In the genomic region with DNA sequence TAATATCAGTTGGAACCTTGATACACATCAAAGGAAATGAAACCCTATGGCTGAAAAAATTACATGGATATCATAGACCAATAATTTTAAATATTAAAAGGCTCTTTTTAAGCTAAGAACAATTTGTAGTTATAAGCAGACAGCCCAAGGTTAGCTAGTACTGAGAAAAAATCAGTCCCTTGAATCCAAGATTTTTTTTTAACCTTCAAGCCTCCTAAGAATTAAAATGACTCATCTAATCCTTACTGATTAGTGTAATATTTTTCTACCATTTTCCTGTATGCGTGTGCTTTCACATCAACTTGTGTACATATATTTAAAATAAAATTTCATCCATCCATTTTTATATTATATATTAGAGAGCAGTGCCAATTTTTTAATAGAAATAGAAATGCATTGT, we compare ENCODE assay signal across 19 cellular contexts.
DNase-seq lines count a peak whose midpoint lies in the region; ATAC-seq, FAIRE-seq and TF ChIP-seq lines count a peak whose summit lies in the region.
"Had no signal": no experiment of that assay in that cellular context is flagged by ENCODE, and none has a peak within 500 bp of the region (broad histone marks: within the 10 kb centered on the region; RNA-seq: fewer than 3 reads in every experiment).

No MANE protein-coding gene starts in this region.

- H3K9ac ChIP-seq in OCI-LY1 (ENCODE audit: low read length) = no peak overlapping the region
- H3K9ac ChIP-seq: BLaER1 had no signal

- H2AFZ ChIP-seq in OCI-LY1 (ENCODE audit: low read length) = peak overlapping the region; percentile 78; the same call in 1 of the 2 replicates
- H2AFZ ChIP-seq in osteoblast (ENCODE audit: low read length) = peak overlapping the region; percentile 17

- H3K79me2 ChIP-seq in OCI-LY1 (ENCODE audit: insufficient read depth, low read length) (no peaks in the 10 kb centered on the region), osteoblast (ENCODE audit: insufficient read depth, low read length) (no peaks in the 10 kb centered on the region)

- WGBS in A549 (ENCODE audit: missing lambda C conversion rate) = 33% methylated on average over 1 of the region's 1 CpG

- H3K4me2 ChIP-seq in A549 (peak overlapping the region; percentile 80), OCI-LY1 (ENCODE audit: low read length) (peak overlapping the region; percentile 29; the same call in 1 of the 2 replicates), osteoblast (ENCODE audit: insufficient read depth, low read length) (peak overlapping the region; percentile 59)
- H3K4me2 ChIP-seq: BLaER1 had no signal

- ATAC-seq in A549 (no peak; a peak in 2 of 6 replicates), GM18858 (IDR thresholded peaks at IDR 0.05; ENCODE audit: unreplicated experiment) (no peak)
- ATAC-seq: CD8-positive, alpha-beta T cell; GM12878; Panc1 had no signal

- TF ChIP-seq POLR2A in A549 (IDR thresholded peaks at IDR 0.05; ENCODE audit: low read length) (no peak), uterus (IDR thresholded peaks at IDR 0.05) (no peak)

- TF ChIP-seq RAD21 in A549 (conservative IDR thresholded peaks at IDR 0.05 in 1 of 2, IDR thresholded peaks at IDR 0.05 in 1 of 2) = no peak

- CTCF ChIA-PET in A549 (lab: Yijun Ruan, JAX) = no interaction called here

- no peaks in the 10 kb centered on the region for H3K9me2 ChIP-seq in OCI-LY1 (ENCODE audit: low read depth, low read length)

- H3K36me3 ChIP-seq in OCI-LY1 (ENCODE audit: insufficient read depth, low read length) = no peaks in the 10 kb centered on the region
- H3K36me3 ChIP-seq in osteoblast (ENCODE audit: insufficient read depth, low read length) = no peaks in the 10 kb centered on the region
- H3K36me3 ChIP-seq in uterus = no peaks in the 10 kb centered on the region
- H3K36me3 ChIP-seq: BLaER1 had no signal

- H3K27ac ChIP-seq in A549 (peak overlapping the region; percentile 40 to 53; a peak in 3 of 6 replicates), OCI-LY1 (ENCODE audit: low read depth, low read length, poor library complexity, severe bottlenecking) (no peak overlapping the region), osteoblast (ENCODE audit: low read depth, low read length) (no peak overlapping the region), uterus (no peak overlapping the region)
- H3K27ac ChIP-seq: BLaER1 had no signal

- POLR2A ChIA-PET in A549 (lab: Yijun Ruan, JAX) = no interaction called here

- H3K4me1 ChIP-seq in A549 = 0 out of 3 replicates have a peak, but pooled peaks cover 3% of the 10 kb centered on the region
- peaks cover 9% of the 10 kb centered on the region for H3K4me1 ChIP-seq in OCI-LY1 (ENCODE audit: insufficient read depth, low read length, severe bottlenecking)
- no peaks in the 10 kb centered on the region for H3K4me1 ChIP-seq in osteoblast (ENCODE audit: insufficient read depth, low read length)
- H3K4me1 ChIP-seq in uterus = no peaks in the 10 kb centered on the region
- H3K4me1 ChIP-seq: BLaER1 had no signal

- TF ChIP-seq EP300 in A549 (IDR thresholded peaks at IDR 0.05) = no peak

- H3K27me3 ChIP-seq in OCI-LY1 (ENCODE audit: insufficient read depth, low read length) (no peaks in the 10 kb centered on the region), osteoblast (ENCODE audit: insufficient read depth, low read length) (no peaks in the 10 kb centered on the region), uterus (no peaks in the 10 kb centered on the region)
- H3K27me3 ChIP-seq: BLaER1 had no signal

- H3K4me3 ChIP-seq in A549 = peak overlapping the region; percentile 32; the same call in 2 of the 3 replicates
- H3K4me3 ChIP-seq in OCI-LY1 (ENCODE audit: low read depth, low read length, poor library complexity, severe bottlenecking) = no peak overlapping the region
- H3K4me3 ChIP-seq in osteoblast (ENCODE audit: insufficient read depth, low read length) = no peak overlapping the region
- H3K4me3 ChIP-seq in uterus = no peak overlapping the region
- H3K4me3 ChIP-seq: BLaER1, GM12878 had no signal

- no peak for FAIRE-seq in A549 (lab: Jason Lieb, UNC)
- FAIRE-seq: D721Med, G401.6, GM12878 had no signal

- no peaks in the 10 kb centered on the region for H3F3A ChIP-seq in OCI-LY1 (ENCODE audit: insufficient read depth, low read length)

- intact Hi-C loops in uterus (cut with DNase I; ENCODE audit: low total_unique reads) = no loop called here

- no peak for TF ChIP-seq CTCF in A549 (IDR thresholded peaks at IDR 0.05)
- no peak for TF ChIP-seq CTCF in OCI-LY1 (IDR thresholded peaks at IDR 0.05; ENCODE audit: low read length)
- no peak for TF ChIP-seq CTCF in osteoblast (IDR thresholded peaks at IDR 0.05; ENCODE audit: extremely low read depth, low read depth, low read length)
- TF ChIP-seq CTCF in uterus (IDR thresholded peaks at IDR 0.05) = no peak

- H3K9me3 ChIP-seq in A549 (no peaks in the 10 kb centered on the region), OCI-LY1 (ENCODE audit: low read length) (no peaks in the 10 kb centered on the region), osteoblast (ENCODE audit: low read depth, low read length) (no peaks in the 10 kb centered on the region), uterus (no peaks in the 10 kb centered on the region)
- H3K9me3 ChIP-seq: BLaER1 had no signal

- DNase-seq in A549 (ENCODE audit: low read depth in 1 of 2, low spot score in 1 of 2) (no peak), astrocyte of the hippocampus (ENCODE audit: low read depth, low spot score) (peak; percentile 7), osteoblast (ENCODE audit: insufficient read length, low spot score, missing footprints) (no peak), medulla oblongata (ENCODE audit: extremely low spot score) (no peak), uterus (no peak)
- no peak for DNase-seq in activated CD4-positive, alpha-beta T cell treated with anti-CD3 and anti-CD28 coated beads for 1 hour
- DNase-seq: 8988T; CD8-positive, alpha-beta T cell; DMS79; H7; NCI-H1417; NCI-H1930 had no signal

- H4K20me1 ChIP-seq in OCI-LY1 (ENCODE audit: insufficient read depth, low read length) (no peaks in the 10 kb centered on the region), osteoblast (ENCODE audit: insufficient read depth, low read length) (no peaks in the 10 kb centered on the region)
- H4K20me1 ChIP-seq: BLaER1 had no signal

TF ChIP-seq in A549, 52 proteins besides CTCF, POLR2A, EP300 and RAD21:
- TF ChIP-seq RARB (CRISPR knock-in tag; IDR thresholded peaks at IDR 0.05) = no peak

Comparison
In these comparisons a context has a peak if more than half of its experiments do, and no peak if none do; other contexts are left out.
1. H3K27ac ChIP-seq: peak in A549 (2 of 2); none in OCI-LY1 (single experiment), osteoblast (single experiment) and uterus (0 of 2).
2. H3K4me2 ChIP-seq: peak in every context shown above with its lines; median percentile 80 in A549; 59 in osteoblast; 29 in OCI-LY1.